1 cellular context compared by ENCODE assay signal in genomic region chr1:116667577-116668105, GRCh38.
A peak's percentile ranks its signal among the peaks of the same experiment; 100 is the strongest.
TF ChIP-seq lines count a peak whose summit lies in the region.

TSS of gene IGSF3 (minus strand) at chr1:116667733. CDS start at chr1:116666326, 1,407 bp downstream.

TF ChIP-seq in GM12878, 131 proteins besides CTCF, POLR2A, EP300 and RAD21 (continued from another document):
- TF ChIP-seq ZBTB11 (CRISPR knock-in tag; IDR thresholded peaks at IDR 0.05) (no peak), NKRF (conservative IDR thresholded peaks at IDR 0.05) (0 out of 2 replicates have a peak, but pooled peaks have one; percentile 8), PBX3 (IDR thresholded peaks at IDR 0.05; ENCODE audit: insufficient replicate concordance, low read depth, low read length) (no peak), ZNF687 (IDR thresholded peaks at IDR 0.05) (peak; percentile 44; the same call in 1 of the 2 replicates), ZNF274 (IDR thresholded peaks at IDR 0.05; ENCODE audit: insufficient read depth, insufficient read length) (no peak), BMI1 (IDR thresholded peaks at IDR 0.05; ENCODE audit: borderline replicate concordance) (no peak), HDAC6 (IDR thresholded peaks at IDR 0.05; ENCODE audit: unreplicated experiment) (no peak)
TF ChIP-seq in GM12878: peak in this region for 5.
